8 cellular contexts compared by ENCODE assay signal in genomic region chr1:27572019-27572678, GRCh38. TPM values are rescaled to one million over a fixed set of nuclear protein-coding genes. Genes with fewer than 3 reads are reported as not detected.
DNase-seq lines count a peak whose midpoint lies in the region; ATAC-seq and TF ChIP-seq lines count a peak whose summit lies in the region.

No MANE protein-coding gene starts in this region.

- peaks cover 87% of the 10 kb centered on the region for H3K4me1 Mint-ChIP-seq in chondrocyte (ENCODE audit: low read depth)
- H3K4me1 Mint-ChIP-seq in activated naive CD4-positive, alpha-beta T cell treated with anti-CD3 and anti-CD28 coated beads, Interleukin-2, amount 10 ng/mL, durations not matched to agents 7 days and 5 days = peaks cover 22% of the 10 kb centered on the region

- H3K4me3 ChIP-seq in IMR-90 (ENCODE audit: insufficient read depth, low read depth, low read length) (no peak overlapping the region), mesodermal cell (ENCODE audit: extremely low read depth, insufficient read depth, low read length, poor library complexity, severe bottlenecking) (peak overlapping the region; percentile 12)

- POLR2A ChIA-PET in IMR-90 (lab: Charles Lee; ENCODE audit: unreplicated experiment) = no interaction called here

- no peak overlapping the region for H4K8ac ChIP-seq in IMR-90 (ENCODE audit: low read depth in 2 of 2, low read length in 2 of 2)

- dilution Hi-C loops in IMR-90 (cut with HindIII; ENCODE audit: low sequenced_read_pairs, unreplicated experiment) = no loop called here

- H3K4me1 ChIP-seq in IMR-90 (ENCODE audit: control insufficient read depth, insufficient read depth, low read length) (peaks cover 62% of the 10 kb centered on the region), mesodermal cell (ENCODE audit: control insufficient read depth, insufficient read depth, low read length, poor library complexity, severe bottlenecking) (peaks cover 91% of the 10 kb centered on the region)

- TF ChIP-seq RAD21 in IMR-90 (IDR thresholded peaks at IDR 0.05; ENCODE audit: low read length) = no peak

- no peaks in the 10 kb centered on the region for H3K9me3 Mint-ChIP-seq in chondrocyte (ENCODE audit: low read depth)
- no peaks in the 10 kb centered on the region for H3K9me3 Mint-ChIP-seq in activated naive CD4-positive, alpha-beta T cell treated with anti-CD3 and anti-CD28 coated beads, Interleukin-2, amount 10 ng/mL, durations not matched to agents 7 days and 5 days

- no peaks in the 10 kb centered on the region for H3K36me3 Mint-ChIP-seq in chondrocyte (ENCODE audit: low read depth)
- H3K36me3 Mint-ChIP-seq in activated naive CD4-positive, alpha-beta T cell treated with anti-CD3 and anti-CD28 coated beads, Interleukin-2, amount 10 ng/mL, durations not matched to agents 7 days and 5 days = no peaks in the 10 kb centered on the region

- peak overlapping the region; percentile 65 for H2AK9ac ChIP-seq in IMR-90 (replicated peaks; ENCODE audit: low read depth, low read length, poor library complexity)

- WGBS in IMR-90 (ENCODE audit: extremely low coverage in 2 of 2, insufficient read length in 1 of 2), 2 experiments = 90% methylated on average over 2 of the region's 9 CpGs; no CpG with 5 or more reads in 1 of the 2 experiments
- WGBS in mesodermal cell (ENCODE audit: insufficient coverage in 2 of 2), 2 experiments = 13 to 15% methylated on average over 7 to 8 of the region's 9 CpGs

- H3K14ac ChIP-seq in IMR-90 (replicated peaks; ENCODE audit: low read depth, low read length) = 0 out of 2 replicates have a peak overlapping the region, but pooled peaks have one; percentile 20

- H2AFZ ChIP-seq in IMR-90 (replicated peaks; ENCODE audit: low read length, poor library complexity) = peak overlapping the region; percentile 24

- no TSS peak for BruUV-seq in IMR-90 (replicated peaks; lab: Mats Ljungman, UMichigan)

- H3K18ac ChIP-seq in IMR-90 (ENCODE audit: low read depth, low read length) = no peak overlapping the region

- H3K9me1 ChIP-seq in IMR-90 (ENCODE audit: insufficient read depth, low read length) = peaks cover 24% of the 10 kb centered on the region

- H3K23ac ChIP-seq in IMR-90 (ENCODE audit: low read depth, low read length) = peak overlapping the region; percentile 60

- no peak overlapping the region for H3K9ac ChIP-seq in IMR-90 (ENCODE audit: low read depth, low read length)

- DNase-seq in IMR-90 (no peak), chondrocyte (ENCODE audit: low spot score) (no peak), GDM1 (lab: John Stamatoyannopoulos, UW) (no peak), posterior cingulate gyrus (no peak), activated gamma-delta T cell treated with Interleukin-2 at 50 U/mL for 16 hours (no peak)
- no peak for DNase-seq in activated naive CD4-positive, alpha-beta T cell treated with anti-CD3 and anti-CD28 coated beads, Interleukin-2, amount 10 ng/mL, durations not matched to agents 7 days and 5 days

- no peaks in the 10 kb centered on the region for H3K27me3 ChIP-seq in IMR-90 (ENCODE audit: control insufficient read depth, insufficient read depth, low read length)

- H3K27ac ChIP-seq in IMR-90 (ENCODE audit: insufficient read depth, low read length) = no peak overlapping the region
- H3K27ac ChIP-seq in mesodermal cell (ENCODE audit: low read depth, low read length, severe bottlenecking) = peak overlapping the region; percentile 71
- peak overlapping the region; percentile 83 for H3K27ac ChIP-seq in temporal lobe (ENCODE audit: low read depth, low read length)

- H3K4me2 ChIP-seq in IMR-90 (ENCODE audit: low read depth, low read length) = no peak overlapping the region

- H4K5ac ChIP-seq in IMR-90 (ENCODE audit: low read depth, low read length) = no peak overlapping the region

- H3K36me3 ChIP-seq in IMR-90 (ENCODE audit: control insufficient read depth, insufficient read depth, low read length) = no peaks in the 10 kb centered on the region; the same call in 1 of the 2 replicates
- H3K36me3 ChIP-seq in mesodermal cell (ENCODE audit: control insufficient read depth, insufficient read depth, low read length) = peaks cover 3% of the 10 kb centered on the region

- no peak overlapping the region for H2BK5ac ChIP-seq in IMR-90 (ENCODE audit: low read depth, low read length, poor library complexity, severe bottlenecking)

- intact Hi-C loops in IMR-90 (cut with micrococcal nuclease) = no loop called here
- intact Hi-C loops in posterior cingulate gyrus (cut with DNase I) = no loop called here

- peak overlapping the region; percentile 60; the same call in 1 of the 2 replicates for H2AK5ac ChIP-seq in IMR-90 (ENCODE audit: low read depth, low read length)

- no peak overlapping the region for H2BK15ac ChIP-seq in IMR-90 (ENCODE audit: low read depth, low read length)

- in situ Hi-C loops in IMR-90 (cut with MboI; ENCODE audit: low sequenced_read_pairs) = no loop called here

- H4K20me1 ChIP-seq in IMR-90 (ENCODE audit: insufficient read depth, low read length) = peaks cover 72% of the 10 kb centered on the region

- no peak for ATAC-seq in IMR-90 (ENCODE audit: low read depth)

- peak overlapping the region; percentile 51 for H3K4me3 Mint-ChIP-seq in chondrocyte (ENCODE audit: unreplicated experiment)
- H3K4me3 Mint-ChIP-seq in activated naive CD4-positive, alpha-beta T cell treated with anti-CD3 and anti-CD28 coated beads, Interleukin-2, amount 10 ng/mL, durations not matched to agents 7 days and 5 days = no peak overlapping the region

- H3K27ac Mint-ChIP-seq in chondrocyte (ENCODE audit: unreplicated experiment) = peak overlapping the region; percentile 94
- no peak overlapping the region for H3K27ac Mint-ChIP-seq in activated naive CD4-positive, alpha-beta T cell treated with anti-CD3 and anti-CD28 coated beads, Interleukin-2, amount 10 ng/mL, durations not matched to agents 7 days and 5 days

- 0 out of 2 replicates have a peak overlapping the region, but pooled peaks have one; percentile 15 for H2BK20ac ChIP-seq in IMR-90 (ENCODE audit: low read depth, low read length)

- H3K27me3 Mint-ChIP-seq in chondrocyte (ENCODE audit: low read depth) = no peaks in the 10 kb centered on the region
- peaks cover 63% of the 10 kb centered on the region for H3K27me3 Mint-ChIP-seq in activated naive CD4-positive, alpha-beta T cell treated with anti-CD3 and anti-CD28 coated beads, Interleukin-2, amount 10 ng/mL, durations not matched to agents 7 days and 5 days

- no peak overlapping the region for H4K91ac ChIP-seq in IMR-90 (ENCODE audit: insufficient read depth, low read depth, low read length)

- TF ChIP-seq CTCF in IMR-90 (conservative IDR thresholded peaks at IDR 0.05; ENCODE audit: low read depth, low read length) (no peak), chondrocyte (IDR thresholded peaks at IDR 0.05) (no peak)

- H2BK120ac ChIP-seq in IMR-90 (ENCODE audit: low read depth, low read length) = no peak overlapping the region

- TF ChIP-seq POLR2A in IMR-90 (IDR thresholded peaks at IDR 0.05; ENCODE audit: low read depth, low read length) = no peak

- CTCF ChIA-PET in IMR-90 (lab: Yijun Ruan, JAX) = interaction anchor here (0.6 kb wide), 1 partner anchor 122 kb away, joined by 3 read pairs; no protein-coding TSS in a partner anchor
- CTCF ChIA-PET in activated naive CD4-positive, alpha-beta T cell treated with anti-CD3 and anti-CD28 coated beads, Interleukin-2, amount 10 ng/mL, durations not matched to agents 7 days and 5 days (lab: Charles Lee) = interaction anchor here (1.1 to 9.9 kb wide), 3 partner anchors 16 to 35 kb away, joined by 3 to 97 read pairs (median 3); no protein-coding TSS in a partner anchor

- H3K9me3 ChIP-seq in IMR-90 (ENCODE audit: control insufficient read depth, insufficient read depth, low read length) (no peaks in the 10 kb centered on the region), mesodermal cell (ENCODE audit: control insufficient read depth, low read length) (no peaks in the 10 kb centered on the region)

- H3K79me1 ChIP-seq in IMR-90 (ENCODE audit: low read depth in 1 of 2, low read length in 2 of 2) = peaks cover 54 to 90% of the 10 kb centered on the region in 2 experiments

- peak overlapping the region; percentile 2; the same call in 1 of the 2 replicates for H3K4ac ChIP-seq in IMR-90 (ENCODE audit: low read depth, low read length)

- no peak overlapping the region for H3K56ac ChIP-seq in IMR-90 (ENCODE audit: extremely low read depth, insufficient read depth, low read length)

TF ChIP-seq in IMR-90, 13 proteins besides CTCF, POLR2A, EP300 and RAD21:
- TF ChIP-seq BHLHE40 (IDR thresholded peaks at IDR 0.05; ENCODE audit: low read depth, low read length) (no peak), FOS (IDR thresholded peaks at IDR 0.05; ENCODE audit: low read depth, low read length) (no peak), RFX5 (IDR thresholded peaks at IDR 0.05; ENCODE audit: low read depth, low read length) (no peak), USF2 (IDR thresholded peaks at IDR 0.05; ENCODE audit: low read depth, low read length) (no peak), RCOR1 (IDR thresholded peaks at IDR 0.05; ENCODE audit: insufficient replicate concordance, low read length) (no peak), CHD1 (IDR thresholded peaks at IDR 0.05; ENCODE audit: low read depth, low read length) (no peak), MAZ (IDR thresholded peaks at IDR 0.05; ENCODE audit: borderline replicate concordance, low read depth, low read length) (no peak), MAFK (IDR thresholded peaks at IDR 0.05; ENCODE audit: low read depth, low read length) (no peak), NFE2L2 (IDR thresholded peaks at IDR 0.05; ENCODE audit: low read depth, low read length) (no peak), SMC3 (IDR thresholded peaks at IDR 0.05; ENCODE audit: low read depth, low read length) (no peak)

RNA-seq across cellular contexts. Expression of gene AHDC1, which starts 31.8 kb away (rescaled TPM):
- total RNA-seq in IMR-90 (2012; rRNA removed) (1.7 and 2.0 TPM in 2 replicates), chondrocyte (61.6 to 86.7 TPM (median 61.8 TPM) in 3 replicates), temporal lobe (16.5 TPM)
- 11.6 and 16.1 TPM in 2 replicates for polyA plus RNA-seq in IMR-90 (2012; rRNA removed)
- polyA plus RNA-seq in IMR-90 (2012; cell fraction: cytosol; rRNA removed) = 4.9 and 11.5 TPM in 2 replicates
- 25.9 and 46.8 TPM in 2 replicates for polyA plus RNA-seq in IMR-90 (2012; cell fraction: nucleus; rRNA removed; ENCODE audit: low replicate concordance)
- 44.6 TPM for polyA plus RNA-seq in mesodermal cell (2013, experiment 1 of 2)
- 35.0 TPM for polyA plus RNA-seq in mesodermal cell (2013, experiment 2 of 2)
